8 cellular contexts compared by ENCODE assay signal in genomic region chr17:2192367-2193028, GRCh38.
A peak's percentile ranks its signal among the peaks of the same experiment; 100 is the strongest.
DNase-seq lines count a peak whose midpoint lies in the region; ATAC-seq and TF ChIP-seq lines count a peak whose summit lies in the region.

No MANE protein-coding gene starts in this region.

- no peaks in the 10 kb centered on the region for H3K9me3 Mint-ChIP-seq in stimulated activated effector memory CD8-positive, alpha-beta T cell treated with anti-CD3 and anti-CD28 coated beads, Interleukin-12 subunit alpha, Interleukin-12 subunit beta, amount 100 ng/mL, for 72 hours

- H3K27ac ChIP-seq in RWPE2 (ENCODE audit: poor library complexity, severe bottlenecking) = peak overlapping the region; percentile 95

- no peak for TF ChIP-seq CTCF in RWPE2 (IDR thresholded peaks at IDR 0.05; ENCODE audit: poor library complexity, severe bottlenecking)

- no peaks in the 10 kb centered on the region for H3K9me3 ChIP-seq in RWPE2 (ENCODE audit: severe bottlenecking)

- no peaks in the 10 kb centered on the region for H3K27me3 ChIP-seq in RWPE2 (ENCODE audit: insufficient read depth, poor library complexity, severe bottlenecking)

- no peaks in the 10 kb centered on the region for H3K36me3 ChIP-seq in RWPE2 (ENCODE audit: low read depth)

- no peak overlapping the region for H3K4me3 ChIP-seq in RWPE2 (ENCODE audit: severe bottlenecking)

- H3K4me1 ChIP-seq in RWPE2 (ENCODE audit: insufficient read depth, poor library complexity, severe bottlenecking) = peaks cover 32% of the 10 kb centered on the region

- peak; percentile 48 for ATAC-seq in GM21447 (IDR thresholded peaks at IDR 0.05; ENCODE audit: unreplicated experiment)
- ATAC-seq in RWPE2 (ENCODE audit: low read depth) = peak; percentile 88
- peak; percentile 97 for ATAC-seq in stimulated activated effector memory CD8-positive, alpha-beta T cell treated with anti-CD3 and anti-CD28 coated beads, Interleukin-12 subunit alpha, Interleukin-12 subunit beta, amount 100 ng/mL, for 72 hours
- no peak for ATAC-seq in HG03565 (IDR thresholded peaks at IDR 0.05; ENCODE audit: unreplicated experiment)

- H3K36me3 Mint-ChIP-seq in stimulated activated effector memory CD8-positive, alpha-beta T cell treated with anti-CD3 and anti-CD28 coated beads, Interleukin-12 subunit alpha, Interleukin-12 subunit beta, amount 100 ng/mL, for 72 hours = peaks cover 50% of the 10 kb centered on the region

- peak overlapping the region; percentile 58 for H3K4me3 Mint-ChIP-seq in stimulated activated effector memory CD8-positive, alpha-beta T cell treated with anti-CD3 and anti-CD28 coated beads, Interleukin-12 subunit alpha, Interleukin-12 subunit beta, amount 100 ng/mL, for 72 hours

- peak overlapping the region; percentile 82 for H3K27ac Mint-ChIP-seq in stimulated activated effector memory CD8-positive, alpha-beta T cell treated with anti-CD3 and anti-CD28 coated beads, Interleukin-12 subunit alpha, Interleukin-12 subunit beta, amount 100 ng/mL, for 72 hours

- H3K4me1 Mint-ChIP-seq in stimulated activated effector memory CD8-positive, alpha-beta T cell treated with anti-CD3 and anti-CD28 coated beads, Interleukin-12 subunit alpha, Interleukin-12 subunit beta, amount 100 ng/mL, for 72 hours = peaks cover 67% of the 10 kb centered on the region

- DNase-seq in RWPE2 (ENCODE audit: low spot score) (peak; percentile 82), kidney tubule cell (ENCODE audit: low spot score) (peak; percentile 97), NCI-H524 (lab: John Stamatoyannopoulos, UW) (no peak), cerebellum (ENCODE audit: low spot score) (no peak)
- DNase-seq in activated naive CD4-positive, alpha-beta T cell treated with anti-CD3 and anti-CD28 coated beads, Interleukin-2, amount 50 U/mL, for 16 hours = peak; percentile 41
- peak; percentile 35 to 78 for DNase-seq in stimulated activated effector memory CD8-positive, alpha-beta T cell treated with anti-CD3 and anti-CD28 coated beads, Interleukin-12 subunit alpha, Interleukin-12 subunit beta, amount 100 ng/mL, for 72 hours (ENCODE audit: low spot score in 2 of 2)

Comparison
In these comparisons a context has a peak if more than half of its experiments do, and no peak if none do; other contexts are left out.
1. DNase-seq: peak in RWPE2 (single experiment), activated naive CD4-positive, alpha-beta T cell treated with anti-CD3 and anti-CD28 coated beads, Interleukin-2, amount 50 U/mL, for 16 hours (single experiment), kidney tubule cell (single experiment) and stimulated activated effector memory CD8-positive, alpha-beta T cell treated with anti-CD3 and anti-CD28 coated beads, Interleukin-12 subunit alpha, Interleukin-12 subunit beta, amount 100 ng/mL, for 72 hours (2 of 2); none in NCI-H524 (0 of 2) and cerebellum (single experiment).